In genomic region chr10:77545585-77545984, GRCh38 we compare ENCODE assay signal across 22 cellular contexts.
DNase-seq lines count a peak whose midpoint lies in the region; ATAC-seq, FAIRE-seq and TF ChIP-seq lines count a peak whose summit lies in the region.
"Had no signal": no experiment of that assay in that cellular context is flagged by ENCODE, and none has a peak within 500 bp of the region (broad histone marks: within the 10 kb centered on the region; RNA-seq: fewer than 3 reads in every experiment).

No MANE protein-coding gene starts in this region.

- no peak for ATAC-seq in IMR-90 (ENCODE audit: low read depth)
- ATAC-seq in GM21515 (IDR thresholded peaks at IDR 0.05; ENCODE audit: unreplicated experiment): no peak
- ATAC-seq: A549, GM12878, GM23338, HCT116 had no signal

- peaks cover 13% of the 10 kb centered on the region for H3K4me1 Mint-ChIP-seq in nephron progenitor cell
- H3K4me1 Mint-ChIP-seq: CD4-positive, alpha-beta memory T cell had no signal

- no peaks in the 10 kb centered on the region for H3K36me3 Mint-ChIP-seq in nephron progenitor cell (ENCODE audit: low read depth)
- H3K36me3 Mint-ChIP-seq: CD4-positive, alpha-beta memory T cell had no signal

- no peak overlapping the region for H2BK12ac ChIP-seq in H1 (ENCODE audit: low read depth, low read length)

- H3K27ac ChIP-seq in IMR-90 (ENCODE audit: insufficient read depth, low read length) (no peak overlapping the region), H1 (ENCODE audit: low read depth, low read length) (no peak overlapping the region; the same call in 1 of the 2 replicates), stomach smooth muscle (ENCODE audit: low read length) (peak overlapping the region; percentile 31)
- H3K27ac ChIP-seq: A549, BLaER1, HL-60 had no signal

- no peak overlapping the region for H3K9ac ChIP-seq in IMR-90 (ENCODE audit: low read depth, low read length)
- H3K9ac ChIP-seq in H1 (replicated peaks in 1 of 4; ENCODE audit: extremely low read depth in 1 of 4, low read depth in 3 of 4, low read length in 3 of 4): no peak overlapping the region
- no peak overlapping the region for H3K9ac ChIP-seq in stomach smooth muscle (ENCODE audit: low read length in 2 of 2)
- H3K9ac ChIP-seq: BLaER1 had no signal

- TF ChIP-seq POLR2A in IMR-90 (IDR thresholded peaks at IDR 0.05; ENCODE audit: low read depth, low read length) (no peak), H1 (IDR thresholded peaks at IDR 0.05; ENCODE audit: control extremely low read depth in 1 of 2, low read depth in 2 of 2, low read length in 2 of 2) (no peak)

- H2BK5ac ChIP-seq in IMR-90 (ENCODE audit: low read depth, low read length, poor library complexity, severe bottlenecking) (no peak overlapping the region), H1 (ENCODE audit: low read depth, low read length) (no peak overlapping the region)

- H3K4ac ChIP-seq in IMR-90 (ENCODE audit: low read depth, low read length) (no peak overlapping the region), H1 (replicated peaks; ENCODE audit: insufficient read length, low read depth, low read length) (no peak overlapping the region)

- no TSS peak for BruUV-seq in IMR-90 (replicated peaks; lab: Mats Ljungman, UMichigan)

- intact Hi-C loops in IMR-90 (cut with micrococcal nuclease): no loop called here

- H3K14ac ChIP-seq in IMR-90 (replicated peaks; ENCODE audit: low read depth, low read length) (no peak overlapping the region; the same call in 1 of the 2 replicates), H1 (ENCODE audit: insufficient read length) (no peak overlapping the region)

- H3K79me2 ChIP-seq in H1 (ENCODE audit: control insufficient read depth in 1 of 2, insufficient read depth in 2 of 2, low read length in 2 of 2): no peaks in the 10 kb centered on the region

- H3K79me1 ChIP-seq in IMR-90 (ENCODE audit: low read depth in 1 of 2, low read length in 2 of 2) (no peaks in the 10 kb centered on the region), H1 (ENCODE audit: low read depth, low read length) (no peaks in the 10 kb centered on the region)

- H3K4me3 Mint-ChIP-seq in nephron progenitor cell: no peak overlapping the region
- H3K4me3 Mint-ChIP-seq: CD4-positive, alpha-beta memory T cell; GM23338; IgD-negative memory B cell had no signal

- H2BK20ac ChIP-seq in IMR-90 (ENCODE audit: low read depth, low read length) (no peak overlapping the region), H1 (ENCODE audit: low read length) (peak overlapping the region; percentile 86; the same call in 1 of the 2 replicates)

- H3K23me2 ChIP-seq in H1 (ENCODE audit: low read depth, low read length): no peaks in the 10 kb centered on the region

- H3K4me3 ChIP-seq in IMR-90 (ENCODE audit: insufficient read depth, low read depth, low read length) (no peak overlapping the region), H1 (ENCODE audit: extremely low read depth in 1 of 4, insufficient read depth in 2 of 4, low read depth in 3 of 4, low read length in 4 of 4) (no peak overlapping the region), stomach smooth muscle (ENCODE audit: low read length in 2 of 2) (no peak overlapping the region)
- H3K4me3 ChIP-seq: A549, BLaER1, GM12878, GM23338 had no signal

- in situ Hi-C loops in IMR-90 (cut with MboI; ENCODE audit: low sequenced_read_pairs): no loop called here

- peaks cover 8% of the 10 kb centered on the region for H3K27me3 Mint-ChIP-seq in nephron progenitor cell (ENCODE audit: low read depth, poor library complexity)

- dilution Hi-C loops in IMR-90 (cut with HindIII; ENCODE audit: low sequenced_read_pairs, unreplicated experiment): no loop called here

- no peak overlapping the region for H2AFZ ChIP-seq in IMR-90 (replicated peaks; ENCODE audit: low read length, poor library complexity)
- no peak overlapping the region for H2AFZ ChIP-seq in H1 (ENCODE audit: low read length)
- H2AFZ ChIP-seq: GM23338 had no signal

- no peak for TF ChIP-seq RAD21 in IMR-90 (IDR thresholded peaks at IDR 0.05; ENCODE audit: low read length)
- no peak for TF ChIP-seq RAD21 in H1 (IDR thresholded peaks at IDR 0.05 in 1 of 2, conservative IDR thresholded peaks at IDR 0.05 in 1 of 2; ENCODE audit: low read depth in 2 of 2, low read length in 2 of 2)

- no peak overlapping the region for H2BK15ac ChIP-seq in IMR-90 (ENCODE audit: low read depth, low read length)
- no peak overlapping the region for H2BK15ac ChIP-seq in H1 (ENCODE audit: low read length)

- peak overlapping the region; percentile 92 for H3K27ac Mint-ChIP-seq in nephron progenitor cell
- H3K27ac Mint-ChIP-seq: CD4-positive, alpha-beta memory T cell; GM23338; IgD-negative memory B cell had no signal

- TF ChIP-seq CTCF in IMR-90 (conservative IDR thresholded peaks at IDR 0.05; ENCODE audit: low read depth, low read length): no peak
- no peak for TF ChIP-seq CTCF in H1 (IDR thresholded peaks at IDR 0.05; ENCODE audit: control extremely low read depth in 1 of 3, insufficient read depth in 1 of 3, low read depth in 1 of 3, low read length in 3 of 3)
- TF ChIP-seq CTCF in nephron progenitor cell (IDR thresholded peaks at IDR 0.05): no peak

- H4K91ac ChIP-seq in IMR-90 (ENCODE audit: insufficient read depth, low read depth, low read length): peak overlapping the region; percentile 20; the same call in 1 of the 2 replicates
- no peak overlapping the region for H4K91ac ChIP-seq in H1 (replicated peaks; ENCODE audit: insufficient read length, low read length)

- H3K9me3 Mint-ChIP-seq in nephron progenitor cell: peaks cover 28% of the 10 kb centered on the region
- H3K9me3 Mint-ChIP-seq: GM23338 had no signal

- POLR2A ChIA-PET in IMR-90 (lab: Charles Lee; ENCODE audit: unreplicated experiment): no interaction called here
- POLR2A ChIA-PET in H1 (lab: Charles Lee; ENCODE audit: partially characterized antibody): no interaction called here

- H2AK5ac ChIP-seq in IMR-90 (ENCODE audit: low read depth, low read length) (no peak overlapping the region), H1 (ENCODE audit: low read depth, low read length) (no peak overlapping the region)

- H3K18ac ChIP-seq in IMR-90 (ENCODE audit: low read depth, low read length) (no peak overlapping the region), H1 (ENCODE audit: extremely low read depth, low read length) (no peak overlapping the region)

- no peak overlapping the region for H4K5ac ChIP-seq in IMR-90 (ENCODE audit: low read depth, low read length)
- no peak overlapping the region for H4K5ac ChIP-seq in H1 (ENCODE audit: insufficient read length, low read depth, low read length)

- H3K36me3 ChIP-seq in IMR-90 (ENCODE audit: control insufficient read depth, insufficient read depth, low read length) (no peaks in the 10 kb centered on the region), H1 (ENCODE audit: control insufficient read depth in 2 of 4, insufficient read depth in 4 of 4, low read length in 3 of 4) (no peaks in the 10 kb centered on the region), stomach smooth muscle (ENCODE audit: control insufficient read depth in 2 of 2, insufficient read depth in 2 of 2, low read length in 2 of 2) (peaks cover 0 to 4% of the 10 kb centered on the region in 2 donors)
- H3K36me3 ChIP-seq: BLaER1 had no signal

- FAIRE-seq in H1 (lab: Jason Lieb, UNC): no peak
- FAIRE-seq: A549, GM12878, GM19239 had no signal

- H3K9me3 ChIP-seq in IMR-90 (ENCODE audit: control insufficient read depth, insufficient read depth, low read length): no peaks in the 10 kb centered on the region
- H3K9me3 ChIP-seq in H1 (ENCODE audit: insufficient read depth in 2 of 2, low read depth in 1 of 2, low read length in 1 of 2): no peaks in the 10 kb centered on the region
- no peaks in the 10 kb centered on the region for H3K9me3 ChIP-seq in stomach smooth muscle (ENCODE audit: control insufficient read depth in 2 of 2, low read length in 2 of 2)

- no peak overlapping the region for H3K4me2 ChIP-seq in IMR-90 (ENCODE audit: low read depth, low read length)
- H3K4me2 ChIP-seq in H1 (ENCODE audit: insufficient read depth in 1 of 2, low read depth in 2 of 2, low read length in 2 of 2): no peak overlapping the region
- H3K4me2 ChIP-seq: A549, BLaER1, GM23338 had no signal

- DNase-seq in IMR-90 (no peak), H1 (ENCODE audit: low read depth in 1 of 2, low spot score in 2 of 2) (no peak), nephron progenitor cell (no peak), NCI-H2196 treated with DMSO at 0.1 percent for 48 hours (lab: John Stamatoyannopoulos, UW; ENCODE audit: unreplicated experiment) (no peak), amniotic stem cell (lab: John Stamatoyannopoulos, UW) (no peak), NOMO-1 treated with DMSO at 0.1 percent for 48 hours (lab: John Stamatoyannopoulos, UW; ENCODE audit: unreplicated experiment) (no peak)
- DNase-seq: CD4-positive, alpha-beta memory T cell; Karpas-422; NCI-H1048; NCI-H1436 treated with DMSO at 0.1 percent for 48 hours; NCI-H2029; NCI-H526 had no signal

- H3K4me1 ChIP-seq in IMR-90 (ENCODE audit: control insufficient read depth, insufficient read depth, low read length) (no peaks in the 10 kb centered on the region), H1 (replicated peaks in 1 of 4; ENCODE audit: control insufficient read depth in 3 of 4, insufficient read depth in 4 of 4, low read length in 3 of 4) (0 out of 7 replicates have a peak, but pooled peaks cover 0 to 4% (median 0%) of the 10 kb centered on the region in 4 experiments), stomach smooth muscle (ENCODE audit: control insufficient read depth, insufficient read depth, low read length) (peaks cover 30% of the 10 kb centered on the region)
- H3K4me1 ChIP-seq: A549 had no signal

- H4K20me1 ChIP-seq in IMR-90 (ENCODE audit: insufficient read depth, low read length) (no peaks in the 10 kb centered on the region), H1 (replicated peaks in 1 of 2; ENCODE audit: control insufficient read depth in 1 of 2, insufficient read depth in 2 of 2, low read length in 2 of 2) (no peaks in the 10 kb centered on the region)
- H4K20me1 ChIP-seq: BLaER1 had no signal

- H3K9me1 ChIP-seq in IMR-90 (ENCODE audit: insufficient read depth, low read length): 0 out of 2 replicates have a peak, but pooled peaks cover 3% of the 10 kb centered on the region

- WGBS in IMR-90 (ENCODE audit: extremely low coverage in 2 of 2, insufficient read length in 1 of 2), 2 experiments: 100% methylated on average over 1 of the region's 7 CpGs; no CpG with 5 or more reads in 1 of the 2 experiments
- WGBS in H1 (ENCODE audit: extremely low coverage in 1 of 2, insufficient coverage in 1 of 2, insufficient read length in 1 of 2, insufficient replicate concordance in 2 of 2, low coverage in 1 of 2, low lambda C conversion rate in 2 of 2, missing lambda C conversion rate in 1 of 2), 2 experiments: 89% methylated on average over 6 of the region's 7 CpGs; no CpG with 5 or more reads in 1 of the 2 experiments

- no peak overlapping the region for H2AK9ac ChIP-seq in IMR-90 (replicated peaks; ENCODE audit: low read depth, low read length, poor library complexity)

- CTCF ChIA-PET in IMR-90 (lab: Yijun Ruan, JAX): no interaction called here
- CTCF ChIA-PET in H1 (lab: Charles Lee; ENCODE audit: partially characterized antibody): interaction anchor here (2.1 kb wide), 1 partner anchor 12 kb away, joined by 8 read pairs; no protein-coding TSS in a partner anchor

- TF ChIP-seq EP300 in H1 (IDR thresholded peaks at IDR 0.05; ENCODE audit: borderline replicate concordance in 1 of 2, low read depth in 2 of 2, low read length in 2 of 2): no peak

- H4K8ac ChIP-seq in IMR-90 (ENCODE audit: low read depth in 2 of 2, low read length in 2 of 2) (no peak overlapping the region), H1 (ENCODE audit: extremely low read depth, insufficient read depth, low read length) (no peak overlapping the region)

- no peak overlapping the region for H3K23ac ChIP-seq in IMR-90 (ENCODE audit: low read depth, low read length)
- H3K23ac ChIP-seq in H1 (ENCODE audit: insufficient read length): no peak overlapping the region

- H3K27me3 ChIP-seq in IMR-90 (ENCODE audit: control insufficient read depth, insufficient read depth, low read length) (no peaks in the 10 kb centered on the region), H1 (replicated peaks in 1 of 4; ENCODE audit: control insufficient read depth in 3 of 4, extremely low read depth in 1 of 4, insufficient read depth in 3 of 4, low read length in 3 of 4) (no peaks in the 10 kb centered on the region), stomach smooth muscle (ENCODE audit: control insufficient read depth in 1 of 2, insufficient read depth in 2 of 2, low read length in 2 of 2) (no peaks in the 10 kb centered on the region)
- H3K27me3 ChIP-seq: BLaER1 had no signal

- H2BK120ac ChIP-seq in IMR-90 (ENCODE audit: low read depth, low read length): no peak overlapping the region
- no peak overlapping the region for H2BK120ac ChIP-seq in H1 (replicated peaks; ENCODE audit: low read depth, low read length)

- H3K56ac ChIP-seq in IMR-90 (ENCODE audit: extremely low read depth, insufficient read depth, low read length): no peak overlapping the region
- H3K56ac ChIP-seq in H1 (replicated peaks; ENCODE audit: insufficient read length, low read depth, low read length): no peak overlapping the region
